8 cellular contexts compared by ENCODE assay signal in the genomic region with DNA sequence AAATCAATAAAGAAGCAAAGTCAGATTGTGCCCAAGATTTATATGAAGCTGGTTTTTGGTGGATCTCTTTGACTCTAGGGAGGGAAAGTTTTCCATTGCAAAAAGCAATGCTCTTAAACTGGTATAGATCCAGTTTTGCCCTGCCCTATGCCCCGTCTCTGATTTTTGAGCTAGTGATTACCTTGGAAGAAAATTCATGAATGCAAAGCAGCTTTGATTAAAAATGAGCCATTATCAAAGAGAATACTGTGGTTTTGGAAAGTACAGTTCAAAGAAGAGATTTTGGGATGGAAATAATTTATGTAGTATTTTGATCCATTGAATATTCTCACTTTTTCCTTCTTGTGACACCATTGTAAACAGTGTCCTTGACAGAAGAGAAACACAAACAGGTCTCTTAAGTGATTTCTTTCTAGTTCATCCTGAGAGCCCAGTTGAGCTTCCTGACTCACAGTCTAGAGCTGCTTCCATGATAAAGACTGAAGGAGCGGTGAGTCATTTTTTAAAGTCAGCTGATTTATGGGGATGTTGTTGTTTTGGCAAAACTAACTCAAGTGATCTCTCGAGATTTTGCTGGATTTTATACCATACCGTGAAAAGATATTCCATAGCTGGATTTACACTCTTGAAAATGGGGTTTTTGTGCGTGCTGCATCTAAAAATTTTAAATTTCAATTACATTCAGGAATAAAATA.
A peak's percentile ranks its signal among the peaks of the same experiment; 100 is the strongest.
DNase-seq lines count a peak whose midpoint lies in the region; ATAC-seq and TF ChIP-seq lines count a peak whose summit lies in the region.

No MANE protein-coding gene starts in this region.

- H3K4me1 Mint-ChIP-seq in activated T-cell treated with anti-CD3 and anti-CD28 coated beads, Interleukin-2, amount 50 U/mL, for 72 hours (ENCODE audit: low read depth) = peaks cover 85% of the 10 kb centered on the region
- H3K4me1 Mint-ChIP-seq in activated T-helper 17 cell treated with anti-CD3 and anti-CD28 coated beads, Interleukin-2, amount 50 U/mL, for 72 hours = peaks cover 43% of the 10 kb centered on the region
- peaks cover 77% of the 10 kb centered on the region for H3K4me1 Mint-ChIP-seq in CD8-positive, alpha-beta T cell (ENCODE audit: low read depth)

- ATAC-seq in activated T-cell treated with anti-CD3 and anti-CD28 coated beads, Interleukin-2, amount 50 U/mL, for 72 hours (replicated peaks in 1 of 2) = no peak
- ATAC-seq in activated T-helper 17 cell treated with anti-CD3 and anti-CD28 coated beads, Interleukin-2, amount 50 U/mL, for 72 hours (replicated peaks) = peak; percentile 9
- ATAC-seq in upper lobe of right lung (no peak), GM18870 (IDR thresholded peaks at IDR 0.05; ENCODE audit: unreplicated experiment) (no peak)
- ATAC-seq in CD8-positive, alpha-beta T cell = no peak

- no peak for TF ChIP-seq CTCF in upper lobe of right lung (IDR thresholded peaks at IDR 0.05)
- no peak for TF ChIP-seq CTCF in CD8-positive, alpha-beta T cell (IDR thresholded peaks at IDR 0.05)

- H3K27me3 ChIP-seq in upper lobe of right lung = no peaks in the 10 kb centered on the region
- no peaks in the 10 kb centered on the region for H3K27me3 ChIP-seq in CD8-positive, alpha-beta T cell (ENCODE audit: insufficient read depth, low read length)

- peak overlapping the region; percentile 40 for H3K27ac ChIP-seq in upper lobe of right lung
- no peak overlapping the region for H3K27ac ChIP-seq in CD8-positive, alpha-beta T cell (ENCODE audit: low read depth, low read length)

- CTCF ChIA-PET in CD8-positive, alpha-beta T cell (lab: Charles Lee) = interaction anchor here (1.3 to 2.3 kb wide), 2 partner anchors 76 to 89 kb away, joined by 9 to 10 read pairs; a partner anchor contains a TSS

- peaks cover 2 to 7% of the 10 kb centered on the region in 2 donors for H3K36me3 Mint-ChIP-seq in activated T-cell treated with anti-CD3 and anti-CD28 coated beads, Interleukin-2, amount 50 U/mL, for 72 hours (ENCODE audit: insufficient read depth in 2 of 2)
- H3K36me3 Mint-ChIP-seq in activated T-helper 17 cell treated with anti-CD3 and anti-CD28 coated beads, Interleukin-2, amount 50 U/mL, for 72 hours (ENCODE audit: low read depth) = peaks cover 15% of the 10 kb centered on the region
- H3K36me3 Mint-ChIP-seq in CD8-positive, alpha-beta T cell = peaks cover 7% of the 10 kb centered on the region

- no peaks in the 10 kb centered on the region for H3K36me3 ChIP-seq in upper lobe of right lung
- no peaks in the 10 kb centered on the region for H3K36me3 ChIP-seq in CD8-positive, alpha-beta T cell (ENCODE audit: insufficient read depth, low read length)

- H3K27me3 Mint-ChIP-seq in activated T-cell treated with anti-CD3 and anti-CD28 coated beads, Interleukin-2, amount 50 U/mL, for 72 hours (ENCODE audit: low read depth) = no peaks in the 10 kb centered on the region
- H3K27me3 Mint-ChIP-seq in activated T-helper 17 cell treated with anti-CD3 and anti-CD28 coated beads, Interleukin-2, amount 50 U/mL, for 72 hours = no peaks in the 10 kb centered on the region
- H3K27me3 Mint-ChIP-seq in CD8-positive, alpha-beta T cell (ENCODE audit: low read depth) = no peaks in the 10 kb centered on the region

- H3K9me3 Mint-ChIP-seq in activated T-cell treated with anti-CD3 and anti-CD28 coated beads, Interleukin-2, amount 50 U/mL, for 72 hours = no peaks in the 10 kb centered on the region
- no peaks in the 10 kb centered on the region for H3K9me3 Mint-ChIP-seq in activated T-helper 17 cell treated with anti-CD3 and anti-CD28 coated beads, Interleukin-2, amount 50 U/mL, for 72 hours
- H3K9me3 Mint-ChIP-seq in CD8-positive, alpha-beta T cell = no peaks in the 10 kb centered on the region

- H3K27ac Mint-ChIP-seq in activated T-cell treated with anti-CD3 and anti-CD28 coated beads, Interleukin-2, amount 50 U/mL, for 72 hours = no peak overlapping the region
- peak overlapping the region; percentile 67 for H3K27ac Mint-ChIP-seq in activated T-helper 17 cell treated with anti-CD3 and anti-CD28 coated beads, Interleukin-2, amount 50 U/mL, for 72 hours
- H3K27ac Mint-ChIP-seq in CD8-positive, alpha-beta T cell = no peak overlapping the region

- peaks cover 79% of the 10 kb centered on the region for H3K4me1 ChIP-seq in upper lobe of right lung
- H3K4me1 ChIP-seq in CD8-positive, alpha-beta T cell (ENCODE audit: insufficient read depth, low read length) = peaks cover 55% of the 10 kb centered on the region

- no peak for DNase-seq in activated T-cell treated with anti-CD3 and anti-CD28 coated beads, Interleukin-2, amount 50 U/mL, for 72 hours
- DNase-seq in activated T-cell treated with anti-CD3 and anti-CD28 coated beads, Interleukin-2, amount 50 U/mL, for 48 hours = no peak
- peak; percentile 97 for DNase-seq in iris pigment epithelial cell (ENCODE audit: low read depth)
- DNase-seq in upper lobe of right lung = no peak
- no peak for DNase-seq in activated CD4-positive, CD25-positive, alpha-beta regulatory T cell (lab: John Stamatoyannopoulos, UW)
- DNase-seq in CD8-positive, alpha-beta T cell = no peak

- no peak overlapping the region for H3K4me3 ChIP-seq in upper lobe of right lung
- no peak overlapping the region for H3K4me3 ChIP-seq in CD8-positive, alpha-beta T cell (ENCODE audit: low read depth, low read length)

- intact Hi-C loops in upper lobe of right lung (cut with DNase I) = no loop called here
- intact Hi-C loops in CD8-positive, alpha-beta T cell (cut with DNase I, micrococcal nuclease) = no loop called here

- no peaks in the 10 kb centered on the region for H3K9me3 ChIP-seq in upper lobe of right lung
- H3K9me3 ChIP-seq in CD8-positive, alpha-beta T cell (ENCODE audit: low read length) = no peaks in the 10 kb centered on the region

- peak overlapping the region; percentile 41 to 58 for H3K4me3 Mint-ChIP-seq in activated T-cell treated with anti-CD3 and anti-CD28 coated beads, Interleukin-2, amount 50 U/mL, for 72 hours
- peak overlapping the region; percentile 45 for H3K4me3 Mint-ChIP-seq in activated T-helper 17 cell treated with anti-CD3 and anti-CD28 coated beads, Interleukin-2, amount 50 U/mL, for 72 hours
- H3K4me3 Mint-ChIP-seq in CD8-positive, alpha-beta T cell = no peak overlapping the region

- POLR2A ChIA-PET in CD8-positive, alpha-beta T cell (lab: Charles Lee) = interaction anchor here (0.6 to 0.9 kb wide), 3 partner anchors 15 to 490 kb away, joined by 3 to 5 read pairs (median 4); a partner anchor contains a TSS
